ENCODE assay signal across 17 cellular contexts in the genomic region with DNA sequence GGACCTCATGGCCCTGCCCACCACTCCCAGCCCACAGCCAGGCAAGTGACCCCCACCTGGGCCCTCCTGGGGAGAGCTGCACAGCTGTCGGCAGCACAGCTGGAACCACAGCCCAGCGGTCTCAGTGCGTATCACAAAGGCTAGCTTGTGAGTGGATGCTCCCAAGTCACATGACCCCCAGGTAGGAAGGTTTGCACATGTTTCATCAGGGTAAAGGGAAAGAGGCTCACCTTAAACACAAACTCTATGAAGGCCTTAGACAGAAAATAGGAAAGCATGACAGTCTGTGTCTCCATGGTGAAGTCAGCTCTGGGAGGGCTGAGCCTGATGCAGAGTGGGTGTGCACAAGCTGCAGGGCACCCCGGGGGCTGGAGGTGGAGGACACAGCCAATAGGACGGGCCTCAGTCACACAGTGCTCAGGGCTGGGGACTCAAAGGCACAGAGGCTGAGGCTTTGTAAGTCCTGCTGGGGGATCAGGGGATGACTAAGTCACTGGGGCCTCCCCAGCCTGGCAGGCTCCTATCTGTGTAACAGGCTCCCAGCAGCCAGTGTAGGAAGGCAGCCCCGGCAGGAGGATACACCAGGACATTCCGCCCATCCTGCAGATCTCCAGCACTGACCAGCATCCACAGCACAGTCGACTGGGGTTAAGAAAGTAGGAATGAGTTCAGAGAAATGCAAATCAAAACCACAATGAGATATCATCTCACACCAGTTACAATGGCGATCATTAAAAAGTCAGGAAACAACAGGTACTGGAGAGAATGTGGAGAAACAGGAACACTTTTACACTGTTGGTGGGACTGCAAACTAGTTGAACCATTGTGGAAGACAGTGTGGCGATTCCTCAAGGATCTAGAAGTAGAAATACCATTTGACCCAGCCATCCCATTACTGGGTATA. TPM values are rescaled to one million over a fixed set of nuclear protein-coding genes. Genes with fewer than 3 reads are reported as not detected.
DNase-seq lines count a peak whose midpoint lies in the region; TF ChIP-seq lines count a peak whose summit lies in the region.
"Had no signal": no experiment of that assay in that cellular context is flagged by ENCODE, and none has a peak within 500 bp of the region (broad histone marks: within the 10 kb centered on the region; RNA-seq: fewer than 3 reads in every experiment).

No MANE protein-coding gene starts in this region.

- peak; percentile 53 for DNase-seq in EH (ENCODE audit: low read depth)
- DNase-seq in M059J (ENCODE audit: low read depth), result peak; percentile 47
- DNase-seq in cardiac fibroblast (ENCODE audit: low read depth in 2 of 2), result peak; percentile 31 to 32
- DNase-seq in mesendoderm, result peak; percentile 71
- no peak for DNase-seq in tibial nerve (ENCODE audit: low spot score in 2 of 2)
- no peak for DNase-seq in NCI-H446 (lab: John Stamatoyannopoulos, UW)
- DNase-seq in endothelial cell (ENCODE audit: low spot score), result no peak
- DNase-seq in spleen, result no peak
- DNase-seq: activated CD8-positive, alpha-beta memory T cell treated with anti-CD3 and anti-CD28 coated beads, Interleukin-2, amount 10 ng/mL, durations not matched to agents 7 days and 5 days; activated naive CD4-positive, alpha-beta T cell treated with anti-CD3 and anti-CD28 coated beads, Interleukin-2, amount 50 U/mL, for 16 hours; BE2C; colonic mucosa; immature natural killer cell; NCI-H187 treated with DMSO at 0.1 percent for 48 hours; SHP77 treated with DMSO at 0.1 percent for 48 hours had no signal

- no CpG with 5 or more reads among the region's 10 CpGs for WGBS in mesendoderm (ENCODE audit: extremely low coverage, insufficient coverage, low lambda C conversion rate)
- 78 to 83% methylated on average over 8 to 10 of the region's 10 CpGs for WGBS in tibial nerve, 2 donors
- WGBS in spleen, 5 donors, result 74 to 94% (median 85%) methylated on average over 9 to 10 of the region's 10 CpGs

- H2BK5ac ChIP-seq in mesendoderm (ENCODE audit: low read length), result peak overlapping the region; percentile 50

- TF ChIP-seq POLR2A in tibial nerve (IDR thresholded peaks at IDR 0.05) (no peak), spleen (IDR thresholded peaks at IDR 0.05) (no peak)

- no peaks in the 10 kb centered on the region for H3K79me1 ChIP-seq in mesendoderm (ENCODE audit: low read length)

- no peak overlapping the region for H3K4me3 ChIP-seq in cardiac fibroblast (replicated peaks in 1 of 2; ENCODE audit: low read depth in 2 of 2, low read length in 2 of 2)
- no peak overlapping the region for H3K4me3 ChIP-seq in mesendoderm (ENCODE audit: low read length)
- H3K4me3 ChIP-seq in tibial nerve, result no peak overlapping the region
- H3K4me3 ChIP-seq in spleen, result no peak overlapping the region
- H3K4me3 ChIP-seq: colonic mucosa, psoas muscle had no signal

- H3K4me1 Mint-ChIP-seq in endothelial cell (ENCODE audit: unreplicated experiment), result peaks cover 4% of the 10 kb centered on the region
- H3K4me1 Mint-ChIP-seq: activated CD8-positive, alpha-beta memory T cell treated with anti-CD3 and anti-CD28 coated beads, Interleukin-2, amount 10 ng/mL, durations not matched to agents 7 days and 5 days had no signal

- H3K18ac ChIP-seq in mesendoderm (ENCODE audit: low read length), result no peak overlapping the region

- no peak overlapping the region for H2AK5ac ChIP-seq in mesendoderm (ENCODE audit: low read length)

- H3K27me3 Mint-ChIP-seq in endothelial cell (ENCODE audit: unreplicated experiment), result peaks cover 9% of the 10 kb centered on the region
- H3K27me3 Mint-ChIP-seq: activated CD8-positive, alpha-beta memory T cell treated with anti-CD3 and anti-CD28 coated beads, Interleukin-2, amount 10 ng/mL, durations not matched to agents 7 days and 5 days had no signal

- no peak overlapping the region for H3K27ac Mint-ChIP-seq in endothelial cell (ENCODE audit: unreplicated experiment)
- H3K27ac Mint-ChIP-seq: activated CD8-positive, alpha-beta memory T cell treated with anti-CD3 and anti-CD28 coated beads, Interleukin-2, amount 10 ng/mL, durations not matched to agents 7 days and 5 days; immature natural killer cell had no signal

- H2BK120ac ChIP-seq in mesendoderm (ENCODE audit: low read depth, low read length), result no peak overlapping the region

- H2BK15ac ChIP-seq in mesendoderm (replicated peaks; ENCODE audit: low read depth), result no peak overlapping the region

- H3K4ac ChIP-seq in mesendoderm (ENCODE audit: low read depth, low read length), result no peak overlapping the region

- H3K27me3 ChIP-seq in mesendoderm (ENCODE audit: insufficient read depth, low read length, poor library complexity) (no peaks in the 10 kb centered on the region), tibial nerve (peaks cover 0 to 3% of the 10 kb centered on the region in 2 donors), spleen (replicated peaks in 1 of 7) (peaks cover 0 to 3% (median 0%) of the 10 kb centered on the region in 7 donors)
- H3K27me3 ChIP-seq: BE2C, colonic mucosa had no signal

- intact Hi-C loops in spleen (cut with DNase I; ENCODE audit: low total_unique reads), result no loop called here

- no peak overlapping the region for H3K56ac ChIP-seq in mesendoderm (ENCODE audit: low read length)

- no peak overlapping the region for H4K5ac ChIP-seq in mesendoderm (ENCODE audit: low read length)

- H4K8ac ChIP-seq in mesendoderm (ENCODE audit: low read depth, low read length), result no peak overlapping the region

- H3K9me3 ChIP-seq in tibial nerve (no peaks in the 10 kb centered on the region), spleen (no peaks in the 10 kb centered on the region)
- H3K9me3 ChIP-seq: colonic mucosa, psoas muscle had no signal

- H3K4me1 ChIP-seq in mesendoderm (ENCODE audit: control insufficient read depth, low read depth, low read length) (peaks cover 4% of the 10 kb centered on the region), tibial nerve (no peaks in the 10 kb centered on the region), spleen (peaks cover 0 to 13% (median 2%) of the 10 kb centered on the region in 6 donors)
- H3K4me1 ChIP-seq: BE2C, colonic mucosa, psoas muscle had no signal

- no peak overlapping the region for H3K9ac ChIP-seq in mesendoderm (ENCODE audit: low read length)
- H3K9ac ChIP-seq: KMS-11 had no signal

- H3K4me3 Mint-ChIP-seq in endothelial cell (ENCODE audit: unreplicated experiment), result no peak overlapping the region
- H3K4me3 Mint-ChIP-seq: activated CD8-positive, alpha-beta memory T cell treated with anti-CD3 and anti-CD28 coated beads, Interleukin-2, amount 10 ng/mL, durations not matched to agents 7 days and 5 days; immature natural killer cell had no signal

- H3K79me2 ChIP-seq in mesendoderm (ENCODE audit: control insufficient read depth, insufficient read depth, low read length), result no peaks in the 10 kb centered on the region

- no peak for TF ChIP-seq CTCF in cardiac fibroblast (IDR thresholded peaks at IDR 0.05; ENCODE audit: low read depth, low read length)
- no peak for TF ChIP-seq CTCF in tibial nerve (IDR thresholded peaks at IDR 0.05)
- no peak for TF ChIP-seq CTCF in endothelial cell (IDR thresholded peaks at IDR 0.05; ENCODE audit: unreplicated experiment)
- TF ChIP-seq CTCF in spleen (IDR thresholded peaks at IDR 0.05 in 8 of 11, conservative IDR thresholded peaks at IDR 0.05 in 3 of 11), result no peak

- H3K9me3 Mint-ChIP-seq in endothelial cell (ENCODE audit: unreplicated experiment), result no peaks in the 10 kb centered on the region
- H3K9me3 Mint-ChIP-seq: immature natural killer cell had no signal

- no peak overlapping the region for H3K4me2 ChIP-seq in mesendoderm (ENCODE audit: low read length)
- H3K4me2 ChIP-seq: KMS-11 had no signal

- H3K27ac ChIP-seq in mesendoderm (ENCODE audit: low read depth, low read length) (no peak overlapping the region), tibial nerve (no peak overlapping the region), spleen (no peak overlapping the region)
- H3K27ac ChIP-seq: colonic mucosa, KMS-11, psoas muscle had no signal

- no peaks in the 10 kb centered on the region for H3K36me3 Mint-ChIP-seq in endothelial cell (ENCODE audit: low read depth, unreplicated experiment)
- H3K36me3 Mint-ChIP-seq: activated CD8-positive, alpha-beta memory T cell treated with anti-CD3 and anti-CD28 coated beads, Interleukin-2, amount 10 ng/mL, durations not matched to agents 7 days and 5 days; immature natural killer cell had no signal

- peak overlapping the region; percentile 89 for H3K23ac ChIP-seq in mesendoderm (ENCODE audit: low read length)

- no peak for TF ChIP-seq EP300 in tibial nerve (IDR thresholded peaks at IDR 0.05)

- no peaks in the 10 kb centered on the region for H3K36me3 ChIP-seq in mesendoderm (ENCODE audit: control insufficient read depth, insufficient read depth, low read length)
- H3K36me3 ChIP-seq in tibial nerve, result no peaks in the 10 kb centered on the region
- no peaks in the 10 kb centered on the region for H3K36me3 ChIP-seq in spleen
- H3K36me3 ChIP-seq: BE2C, colonic mucosa had no signal

RNA-seq across cellular contexts. Expression of gene CELSR1, which starts 22.0 kb away (rescaled TPM):
- 4.3 and 11.8 TPM in 2 replicates for total RNA-seq in M059J (2014; rRNA removed; shearing (Covaris generic))
- polyA plus RNA-seq in mesendoderm (2013, experiment 1 of 2), result 4.0 TPM
- polyA plus RNA-seq in mesendoderm (2013, experiment 2 of 2), result 4.0 TPM
- total RNA-seq in tibial nerve (1 to 10 TPM; 1.0 to 5.9 (median 2.6) TPM), endothelial cell (ENCODE audit: unreplicated experiment) (7.7 TPM), spleen (10 to 100 TPM in 2 of 7 donors, 1 to 10 TPM in 5; 4.3 to 12.7 (median 8.0) TPM)
- polyA plus RNA-seq in spleen, result 10 to 100 TPM in 2 of 3 donors, 1 to 10 TPM in 1; 8.2 to 13.1 (median 11.4) TPM

Comparison
In these comparisons a context has a peak if more than half of its experiments do, and no peak if none do; other contexts are left out.
1. DNase-seq: peak in EH (single experiment), M059J (single experiment), cardiac fibroblast (2 of 2) and mesendoderm (single experiment); none in tibial nerve (0 of 2), NCI-H446 (0 of 2), endothelial cell (single experiment) and spleen (single experiment).